8 cellular contexts compared by ENCODE assay signal in the genomic region with DNA sequence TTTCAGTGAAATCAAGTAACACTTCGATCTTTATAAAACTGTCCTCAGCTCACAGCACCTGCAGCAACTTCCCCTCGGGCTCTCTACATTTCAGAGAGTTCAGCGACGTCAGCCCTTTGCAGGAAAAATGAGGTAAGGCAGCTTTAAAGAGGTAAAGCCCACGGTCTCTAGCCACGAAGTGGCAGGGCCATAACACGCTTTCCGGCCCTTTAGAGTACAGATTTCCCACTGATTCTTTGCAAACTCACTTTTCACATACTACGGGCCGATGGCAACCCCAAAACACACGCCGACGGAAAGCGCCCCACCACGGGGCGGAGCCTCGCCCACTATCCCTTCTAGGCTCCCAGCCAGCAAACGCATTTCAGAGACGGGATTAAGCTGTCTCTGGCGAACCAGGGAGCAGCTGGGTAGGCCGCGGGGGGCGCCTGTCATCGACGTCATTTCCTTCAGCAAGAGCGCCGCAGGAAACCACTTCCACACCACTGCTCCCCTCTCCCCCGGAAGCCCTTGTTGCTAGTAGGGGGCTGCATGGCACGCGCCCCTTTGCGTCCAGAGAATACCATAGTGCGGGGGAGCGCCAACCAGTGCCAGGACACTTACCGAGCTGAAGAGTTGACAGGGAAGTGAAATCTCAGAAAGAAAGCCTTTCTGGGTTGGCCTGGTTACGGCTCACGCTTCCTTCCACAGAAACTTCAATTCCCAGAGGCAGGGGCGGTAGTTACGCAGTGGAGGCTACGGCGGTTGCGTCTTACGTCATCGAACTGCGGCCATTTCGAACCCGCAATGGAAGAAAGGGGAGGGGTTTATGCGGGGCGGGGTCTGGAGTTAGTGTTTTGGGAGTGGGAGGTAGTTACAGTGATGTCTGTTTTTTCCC. TPM values are rescaled to one million over a fixed set of nuclear protein-coding genes. Genes with fewer than 3 reads are reported as not detected.
DNase-seq lines count a peak whose midpoint lies in the region; ATAC-seq and TF ChIP-seq lines count a peak whose summit lies in the region.

A gene with protein sequence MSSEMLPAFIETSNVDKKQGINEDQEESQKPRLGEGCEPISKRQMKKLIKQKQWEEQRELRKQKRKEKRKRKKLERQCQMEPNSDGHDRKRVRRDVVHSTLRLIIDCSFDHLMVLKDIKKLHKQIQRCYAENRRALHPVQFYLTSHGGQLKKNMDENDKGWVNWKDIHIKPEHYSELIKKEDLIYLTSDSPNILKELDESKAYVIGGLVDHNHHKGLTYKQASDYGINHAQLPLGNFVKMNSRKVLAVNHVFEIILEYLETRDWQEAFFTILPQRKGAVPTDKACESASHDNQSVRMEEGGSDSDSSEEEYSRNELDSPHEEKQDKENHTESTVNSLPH (minus strand): TSS at position 730 of the 877 bp plus-strand sequence. CDS start 4,701 bp downstream, outside the sequence.

- intact Hi-C loops in activated CD4-positive, alpha-beta T cell treated with anti-CD3 and anti-CD28 coated beads for 36 hours (cut with DNase I, micrococcal nuclease) = loop anchor here (1.0 to 10.0 kb wide), 16 partner anchors 56 to 1784 kb away; a partner anchor contains a TSS

- DNase-seq in AG20443 (ENCODE audit: low spot score) (peak; percentile 95), NCI-H510A (lab: John Stamatoyannopoulos, UW) (peak; percentile 77), kidney epithelial cell (ENCODE audit: low read depth) (peak; percentile 92)
- peak; percentile 98 for DNase-seq in activated CD4-positive, alpha-beta T cell treated with anti-CD3 and anti-CD28 coated beads for 36 hours
- DNase-seq in stimulated activated CD4-positive, alpha-beta T cell treated with anti-CD3 and anti-CD28 coated beads, Interleukin-15, amount 100 ng/mL, for 48 hours (ENCODE audit: low read depth in 2 of 2) = peak; percentile 92 to 94

- POLR2A ChIA-PET in activated CD4-positive, alpha-beta T cell treated with anti-CD3 and anti-CD28 coated beads for 36 hours (lab: Charles Lee) = interaction anchor here (0.6 to 1.6 kb wide), 7 partner anchors 253 to 495 kb away, joined by 3 to 8 read pairs (median 4); a partner anchor contains a TSS

- CTCF ChIA-PET in activated CD4-positive, alpha-beta T cell treated with anti-CD3 and anti-CD28 coated beads for 36 hours (lab: Charles Lee) = interaction anchor here (0.7 to 2.8 kb wide), 12 partner anchors 9 to 383 kb away, joined by 3 to 22 read pairs (median 4); a partner anchor contains a TSS

- no peaks in the 10 kb centered on the region for H3K36me3 ChIP-seq in kidney epithelial cell (ENCODE audit: control insufficient read depth, insufficient read depth, low read length)

- peak within 1 kb of the TSS; percentile 95 for H3K27ac Mint-ChIP-seq in activated CD4-positive, alpha-beta T cell treated with anti-CD3 and anti-CD28 coated beads for 36 hours

- no peaks in the 10 kb centered on the region for H3K9me3 Mint-ChIP-seq in activated CD4-positive, alpha-beta T cell treated with anti-CD3 and anti-CD28 coated beads for 36 hours (ENCODE audit: low read depth)

- H3K27me3 Mint-ChIP-seq in activated CD4-positive, alpha-beta T cell treated with anti-CD3 and anti-CD28 coated beads for 36 hours = peaks cover 14% of the 10 kb centered on the region

- H3K27me3 ChIP-seq in kidney epithelial cell (ENCODE audit: control insufficient read depth, insufficient read depth, low read length) = no peaks in the 10 kb centered on the region

- no peak for TF ChIP-seq CTCF in kidney epithelial cell (IDR thresholded peaks at IDR 0.05; ENCODE audit: insufficient read depth, low read length, poor library complexity, severe bottlenecking)

- H3K27ac ChIP-seq in cingulate gyrus (ENCODE audit: low read depth, low read length) = peak within 1 kb of the TSS; percentile 99

- H3K36me3 Mint-ChIP-seq in activated CD4-positive, alpha-beta T cell treated with anti-CD3 and anti-CD28 coated beads for 36 hours (ENCODE audit: low read depth) = no peaks in the 10 kb centered on the region

- H3K4me3 Mint-ChIP-seq in activated CD4-positive, alpha-beta T cell treated with anti-CD3 and anti-CD28 coated beads for 36 hours = peak within 1 kb of the TSS; percentile 89

- TF ChIP-seq POLR2A in GM19099 (IDR thresholded peaks at IDR 0.05; ENCODE audit: extremely low read depth, insufficient read length, low read depth) = peak; percentile 81

- H3K4me1 Mint-ChIP-seq in activated CD4-positive, alpha-beta T cell treated with anti-CD3 and anti-CD28 coated beads for 36 hours = peaks cover 12% of the 10 kb centered on the region

- ATAC-seq in HG03432 (IDR thresholded peaks at IDR 0.05; ENCODE audit: unreplicated experiment) = peak; percentile 97
- peak; percentile 93 for ATAC-seq in activated CD4-positive, alpha-beta T cell treated with anti-CD3 and anti-CD28 coated beads for 36 hours

- H3K4me3 ChIP-seq in kidney epithelial cell (ENCODE audit: low read depth, low read length) = peak within 1 kb of the TSS; percentile 62

RNA-seq across cellular contexts. Expression of the gene that starts here (rescaled TPM):
- total RNA-seq in activated CD4-positive, alpha-beta T cell treated with anti-CD3 and anti-CD28 coated beads for 36 hours = 1 to 10 TPM; 7.8 to 9.8 TPM
- total RNA-seq in kidney epithelial cell = 10.8 and 14.8 TPM in 2 replicates

Comparison
In these comparisons a context has a peak if more than half of its experiments do, and no peak if none do; other contexts are left out.
1. Peak in every context shown above with its lines: DNase-seq, ATAC-seq, H3K4me3 ChIP-seq and H3K27ac ChIP-seq.